16 cellular contexts compared by ENCODE assay signal in the genomic region with DNA sequence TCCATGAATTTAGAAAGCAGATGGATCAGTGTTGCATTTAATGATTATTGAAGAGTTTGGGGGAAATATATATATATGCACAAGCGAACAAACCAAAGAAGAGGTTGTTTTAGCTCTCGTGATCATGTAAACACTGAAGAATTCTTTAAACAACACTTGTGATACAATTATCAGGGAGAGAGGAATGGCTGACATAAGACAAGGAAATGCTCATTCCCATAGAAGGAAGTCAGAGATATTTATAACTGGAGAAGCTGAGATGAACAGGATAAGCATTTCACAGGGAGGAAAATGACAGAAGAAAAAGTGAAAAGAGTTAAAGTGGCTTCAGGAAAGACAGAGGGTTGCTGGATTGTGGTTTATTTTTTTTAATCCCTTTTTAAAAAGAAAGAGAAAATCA. TPM values are rescaled to one million over a fixed set of nuclear protein-coding genes. Genes with fewer than 3 reads are reported as not detected.
DNase-seq lines count a peak whose midpoint lies in the region; ATAC-seq and TF ChIP-seq lines count a peak whose summit lies in the region.
"Had no signal": no experiment of that assay in that cellular context is flagged by ENCODE, and none has a peak within 500 bp of the region (broad histone marks: within the 10 kb centered on the region; RNA-seq: fewer than 3 reads in every experiment).

No MANE protein-coding gene starts in this region.

- TF ChIP-seq CTCF in cardiac muscle cell (IDR thresholded peaks at IDR 0.05; ENCODE audit: low read depth, low read length), result no peak
- no peak for TF ChIP-seq CTCF in nephron (IDR thresholded peaks at IDR 0.05; ENCODE audit: unreplicated experiment in 3 of 3)

- peak overlapping the region; percentile 77 for H3K27ac ChIP-seq in cardiac muscle cell
- no peak overlapping the region for H3K27ac ChIP-seq in right cardiac atrium (ENCODE audit: low read length)
- H3K27ac ChIP-seq: PC-9, SJSA1 had no signal

- H3K27me3 ChIP-seq in cardiac muscle cell (no peaks in the 10 kb centered on the region), right cardiac atrium (ENCODE audit: control insufficient read depth, insufficient read depth) (no peaks in the 10 kb centered on the region)
- H3K27me3 ChIP-seq: SJSA1 had no signal

- H3K36me3 ChIP-seq in cardiac muscle cell, result no peaks in the 10 kb centered on the region
- H3K36me3 ChIP-seq: SJSA1 had no signal

- H3K4me3 ChIP-seq in cardiac muscle cell (no peak overlapping the region), right cardiac atrium (ENCODE audit: low read length) (no peak overlapping the region)
- H3K4me3 ChIP-seq: PC-9, SJSA1 had no signal

- peaks cover 5% of the 10 kb centered on the region for H3K27me3 Mint-ChIP-seq in activated naive CD8-positive, alpha-beta T cell treated with anti-CD3 and anti-CD28 coated beads, Interleukin-2, amount 50 U/mL, for 24 hours
- peaks cover 4% of the 10 kb centered on the region for H3K27me3 Mint-ChIP-seq in nephron (ENCODE audit: low read depth)
- H3K27me3 Mint-ChIP-seq in activated T-helper 2 cell treated with anti-CD3 and anti-CD28 coated beads, Interferon-gamma antibody, Interleukin-2, Interleukin-4, amounts not matched to agents 10 μg/mL and 5 μg/mL and 100 μg/mL, durations not matched to agents 14 hours and 24 hours and 36 hours (ENCODE audit: low read depth), result peaks cover 6% of the 10 kb centered on the region

- H3K4me1 Mint-ChIP-seq in activated naive CD8-positive, alpha-beta T cell treated with anti-CD3 and anti-CD28 coated beads, Interleukin-2, amount 50 U/mL, for 24 hours, result peaks cover 59% of the 10 kb centered on the region
- H3K4me1 Mint-ChIP-seq in nephron, result peaks cover 38% of the 10 kb centered on the region
- peaks cover 52% of the 10 kb centered on the region for H3K4me1 Mint-ChIP-seq in activated T-helper 2 cell treated with anti-CD3 and anti-CD28 coated beads, Interferon-gamma antibody, Interleukin-2, Interleukin-4, amounts not matched to agents 10 μg/mL and 5 μg/mL and 100 μg/mL, durations not matched to agents 14 hours and 24 hours and 36 hours (ENCODE audit: low read depth)

- no peaks in the 10 kb centered on the region for H3K9me3 Mint-ChIP-seq in activated naive CD8-positive, alpha-beta T cell treated with anti-CD3 and anti-CD28 coated beads, Interleukin-2, amount 50 U/mL, for 24 hours
- no peaks in the 10 kb centered on the region for H3K9me3 Mint-ChIP-seq in nephron
- no peaks in the 10 kb centered on the region for H3K9me3 Mint-ChIP-seq in activated T-helper 2 cell treated with anti-CD3 and anti-CD28 coated beads, Interferon-gamma antibody, Interleukin-2, Interleukin-4, amounts not matched to agents 10 μg/mL and 5 μg/mL and 100 μg/mL, durations not matched to agents 14 hours and 24 hours and 36 hours

- no peak overlapping the region for H3K4me3 Mint-ChIP-seq in activated naive CD8-positive, alpha-beta T cell treated with anti-CD3 and anti-CD28 coated beads, Interleukin-2, amount 50 U/mL, for 24 hours
- peak overlapping the region in 1 of 3 experiments; percentile 2 for H3K4me3 Mint-ChIP-seq in nephron
- H3K4me3 Mint-ChIP-seq in activated T-helper 2 cell treated with anti-CD3 and anti-CD28 coated beads, Interferon-gamma antibody, Interleukin-2, Interleukin-4, amounts not matched to agents 10 μg/mL and 5 μg/mL and 100 μg/mL, durations not matched to agents 14 hours and 24 hours and 36 hours (ENCODE audit: low read depth), result no peak overlapping the region

- DNase-seq in cardiac muscle cell (ENCODE audit: low read depth in 1 of 2, low spot score in 1 of 2) (no peak), right cardiac atrium (no peak), occipital lobe (lab: John Stamatoyannopoulos, UW) (no peak)
- DNase-seq in activated naive CD8-positive, alpha-beta T cell treated with anti-CD3 and anti-CD28 coated beads, Interleukin-2, amount 50 U/mL, for 24 hours, result no peak
- DNase-seq in activated T-helper 2 cell treated with anti-CD3 and anti-CD28 coated beads, Interferon-gamma antibody, Interleukin-2, Interleukin-4, amounts not matched to agents 10 μg/mL and 5 μg/mL and 100 μg/mL, durations not matched to agents 14 hours and 24 hours and 36 hours (ENCODE audit: low spot score), result no peak
- DNase-seq: ACHN, KBM-7, NCI-H1436, NCI-H2029 treated with DMSO at 0.1 percent for 48 hours, NCI-H2171 treated with DMSO at 0.1 percent for 48 hours, NCI-H446 treated with DMSO at 0.1 percent for 48 hours, NCI-H748 treated with DMSO at 0.1 percent for 48 hours, PC-9 had no signal

- WGBS in right cardiac atrium, result 83% methylated on average over 2 of the region's 2 CpGs

- H3K36me3 Mint-ChIP-seq in activated naive CD8-positive, alpha-beta T cell treated with anti-CD3 and anti-CD28 coated beads, Interleukin-2, amount 50 U/mL, for 24 hours (ENCODE audit: low read depth), result peaks cover 36% of the 10 kb centered on the region
- H3K36me3 Mint-ChIP-seq in nephron (ENCODE audit: low read depth), result no peaks in the 10 kb centered on the region
- H3K36me3 Mint-ChIP-seq in activated T-helper 2 cell treated with anti-CD3 and anti-CD28 coated beads, Interferon-gamma antibody, Interleukin-2, Interleukin-4, amounts not matched to agents 10 μg/mL and 5 μg/mL and 100 μg/mL, durations not matched to agents 14 hours and 24 hours and 36 hours (ENCODE audit: low read depth), result peaks cover 2% of the 10 kb centered on the region

- H3K9me3 ChIP-seq in cardiac muscle cell (ENCODE audit: low read depth), result no peaks in the 10 kb centered on the region
- H3K9me3 ChIP-seq in right cardiac atrium (ENCODE audit: control insufficient read depth, low read length), result no peaks in the 10 kb centered on the region
- H3K9me3 ChIP-seq: SJSA1 had no signal

- intact Hi-C loops in right cardiac atrium (cut with DNase I), result loop anchor here in 3 of 4 donors (2.0 to 10.0 kb wide), 6 partner anchors 48 to 150 kb away; no protein-coding TSS in a partner anchor
- intact Hi-C loops in activated T-helper 2 cell treated with anti-CD3 and anti-CD28 coated beads, Interferon-gamma antibody, Interleukin-2, Interleukin-4, amounts not matched to agents 10 μg/mL and 5 μg/mL and 100 μg/mL, durations not matched to agents 14 hours and 24 hours and 36 hours (cut with micrococcal nuclease), result no loop called here

- H3K27ac Mint-ChIP-seq in activated naive CD8-positive, alpha-beta T cell treated with anti-CD3 and anti-CD28 coated beads, Interleukin-2, amount 50 U/mL, for 24 hours, result peak overlapping the region; percentile 29
- H3K27ac Mint-ChIP-seq in nephron, result peak overlapping the region; percentile 77 to 92 (median 85)
- no peak overlapping the region for H3K27ac Mint-ChIP-seq in activated T-helper 2 cell treated with anti-CD3 and anti-CD28 coated beads, Interferon-gamma antibody, Interleukin-2, Interleukin-4, amounts not matched to agents 10 μg/mL and 5 μg/mL and 100 μg/mL, durations not matched to agents 14 hours and 24 hours and 36 hours

- no peak for ATAC-seq in right cardiac atrium
- no peak for ATAC-seq in activated naive CD8-positive, alpha-beta T cell treated with anti-CD3 and anti-CD28 coated beads, Interleukin-2, amount 50 U/mL, for 24 hours
- ATAC-seq in HG03097 (IDR thresholded peaks at IDR 0.05; ENCODE audit: low FRiP score, unreplicated experiment), result no peak

- H3K4me1 ChIP-seq in cardiac muscle cell (ENCODE audit: low read depth) (peaks cover 21% of the 10 kb centered on the region), right cardiac atrium (ENCODE audit: control insufficient read depth, insufficient read depth, low read length) (peaks cover 3% of the 10 kb centered on the region)

RNA-seq across cellular contexts. Expression of a gene that starts 10.6 kb away (rescaled TPM):
- total RNA-seq in cardiac muscle cell (4.1 and 4.7 TPM in 2 replicates), right cardiac atrium (100 to 1,000 TPM in 3 of 4 donors, 10 to 100 TPM in 1; 54.4 to 191 (median 139) TPM), occipital lobe (23.9 TPM)
- polyA plus RNA-seq in cardiac muscle cell (0.24 and 1.3 TPM in 2 replicates), right cardiac atrium (33.2 TPM)
- 7.9 and 9.2 TPM in 2 replicates for total RNA-seq in activated T-helper 2 cell treated with anti-CD3 and anti-CD28 coated beads, Interferon-gamma antibody, Interleukin-2, Interleukin-4, amounts not matched to agents 10 μg/mL and 5 μg/mL and 100 μg/mL, durations not matched to agents 14 hours and 24 hours and 36 hours
